Comparison of ENCODE assay signal across 9 cellular contexts in genomic region chr22:29635734-29636357, GRCh38. TPM values are rescaled to one million over a fixed set of nuclear protein-coding genes. Genes with fewer than 3 reads are reported as not detected.
DNase-seq lines count a peak whose midpoint lies in the region; ATAC-seq, FAIRE-seq and TF ChIP-seq lines count a peak whose summit lies in the region.
"Had no signal": no experiment of that assay in that cellular context is flagged by ENCODE, and none has a peak within 500 bp of the region (broad histone marks: within the 10 kb centered on the region; RNA-seq: fewer than 3 reads in every experiment).

No MANE protein-coding gene starts in this region.

- peaks cover 11% of the 10 kb centered on the region for H3K36me3 Mint-ChIP-seq in T-helper 2 cell treated with Interferon-gamma antibody and Interleukin-4, amounts not matched to agents 5 μg/mL and 100 μg/mL, for 36 hours (ENCODE audit: low read depth)

- peak; percentile 49 to 68 for TF ChIP-seq RAD21 in K562 (CRISPR knock-in tag; conservative IDR thresholded peaks at IDR 0.05 in 1 of 2, IDR thresholded peaks at IDR 0.05 in 1 of 2)

- no peaks in the 10 kb centered on the region for H3K9me3 Mint-ChIP-seq in T-helper 2 cell treated with Interferon-gamma antibody and Interleukin-4, amounts not matched to agents 5 μg/mL and 100 μg/mL, for 36 hours

- H3K4me2 ChIP-seq in K562 (ENCODE audit: insufficient read depth, low read length), result no peak overlapping the region

- H3K4me1 ChIP-seq in K562 (replicated peaks in 1 of 2; ENCODE audit: control insufficient read depth in 2 of 2, insufficient read depth in 2 of 2, low read length in 2 of 2) (peaks cover 0 to 9% of the 10 kb centered on the region in 2 experiments; a peak in 3 of 5 replicates), kidney (ENCODE audit: control insufficient read depth in 1 of 2, insufficient read depth in 1 of 2, low read depth in 1 of 2, low read length in 2 of 2) (peaks cover 4 to 9% of the 10 kb centered on the region in 2 donors)

- peaks cover 45% of the 10 kb centered on the region for H3K79me2 ChIP-seq in K562 (ENCODE audit: control insufficient read depth, insufficient read depth, low read length)

- WGBS in K562 (ENCODE audit: insufficient coverage, low coverage, missing lambda C conversion rate), result 16% methylated on average over 3 of the region's 3 CpGs

- H3K4me3 ChIP-seq in GM12875 (ENCODE audit: low read depth, low read length) (no peak overlapping the region), K562 (no peak overlapping the region), kidney (ENCODE audit: low read length in 2 of 2) (no peak overlapping the region)

- no peak overlapping the region for H3K27ac ChIP-seq in K562 (ENCODE audit: extremely low read depth, low read depth, low read length)
- no peak overlapping the region for H3K27ac ChIP-seq in kidney (ENCODE audit: low read depth in 2 of 2, low read length in 2 of 2)

- H2AFZ ChIP-seq in K562 (ENCODE audit: low read depth, low read length), result no peak overlapping the region

- in situ Hi-C loops in K562 (cut with MboI), result no loop called here

- CTCF ChIA-PET in K562 (lab: Yijun Ruan, JAX; ENCODE audit: low intra/inter-chr PET ratio), result interaction anchor here (0.6 to 2.6 kb wide), 5 partner anchors 124 to 619 kb away, joined by 3 to 16 read pairs (median 4); no protein-coding TSS in a partner anchor

- no peak overlapping the region for H3K27ac Mint-ChIP-seq in T-helper 2 cell treated with Interferon-gamma antibody and Interleukin-4, amounts not matched to agents 5 μg/mL and 100 μg/mL, for 36 hours

- intact Hi-C loops in K562 (cut with micrococcal nuclease) (loop anchor here (2.0 kb wide), 1 partner anchor 453 kb away; no protein-coding TSS in a partner anchor), kidney (cut with DNase I) (no loop called here)

- no peak for TF ChIP-seq EP300 in K562 (IDR thresholded peaks at IDR 0.05; ENCODE audit: low read length)

- POLR2A ChIA-PET in K562 (lab: Yijun Ruan, JAX), result no interaction called here

- H4K20me1 ChIP-seq in K562 (replicated peaks; ENCODE audit: control insufficient read depth, insufficient read depth, low read length), result peaks cover 15% of the 10 kb centered on the region; the same call in 1 of the 2 replicates

- TF ChIP-seq POLR2A in K562 (conservative IDR thresholded peaks at IDR 0.05), result no peak

- no peak overlapping the region for H3K4me3 Mint-ChIP-seq in T-helper 2 cell treated with Interferon-gamma antibody and Interleukin-4, amounts not matched to agents 5 μg/mL and 100 μg/mL, for 36 hours

- no peaks in the 10 kb centered on the region for H3K27me3 Mint-ChIP-seq in T-helper 2 cell treated with Interferon-gamma antibody and Interleukin-4, amounts not matched to agents 5 μg/mL and 100 μg/mL, for 36 hours (ENCODE audit: low read depth)

- no peak overlapping the region for H3K9ac ChIP-seq in K562 (ENCODE audit: insufficient read depth in 1 of 2, low read depth in 2 of 2, low read length in 2 of 2)
- H3K9ac ChIP-seq in kidney (ENCODE audit: low read length in 2 of 2), result no peak overlapping the region

- no peaks in the 10 kb centered on the region for H3K27me3 ChIP-seq in K562 (ENCODE audit: control insufficient read depth in 2 of 2, insufficient read depth in 2 of 2, low read length in 2 of 2)

- FAIRE-seq in K562 (lab: Jason Lieb, UNC) (peak; percentile 67), kidney (lab: Jason Lieb, UNC) (no peak)
- FAIRE-seq: endometrium had no signal

- ATAC-seq in K562 (peak; percentile 82), HG03457 (IDR thresholded peaks at IDR 0.05; ENCODE audit: unreplicated experiment) (no peak)

- peak; percentile 67 for TF ChIP-seq CTCF in AG09319 (IDR thresholded peaks at IDR 0.05; ENCODE audit: low read depth, low read length)
- TF ChIP-seq CTCF in GM12875 (IDR thresholded peaks at IDR 0.05; ENCODE audit: borderline replicate concordance, insufficient read depth, low read depth, low read length), result peak; percentile 60
- TF ChIP-seq CTCF in K562 (IDR thresholded peaks at IDR 0.05 in 2 of 3, conservative IDR thresholded peaks at IDR 0.05 in 1 of 3; ENCODE audit: insufficient read depth in 2 of 3, low read depth in 1 of 3, low read length in 3 of 3), result peak; percentile 58 to 69 (median 63)
- TF ChIP-seq CTCF in kidney (IDR thresholded peaks at IDR 0.05; ENCODE audit: borderline replicate concordance, extremely low read depth, insufficient read depth), result peak; percentile 64

- H3K9me1 ChIP-seq in K562 (ENCODE audit: control insufficient read depth, insufficient read depth, low read length), result no peaks in the 10 kb centered on the region

- DNase-seq in AG09319 (ENCODE audit: extremely low read depth, low read depth) (peak; percentile 35), NCI-H446 treated with DMSO at 0.1 percent for 48 hours (lab: John Stamatoyannopoulos, UW) (peak; percentile 64), K562 (ENCODE audit: extremely low read depth in 1 of 4, low spot score in 3 of 4) (peak; percentile 29 to 41 (median 36)), kidney (no peak)
- no peak for DNase-seq in activated T-cell treated with anti-CD3 and anti-CD28 coated beads, Interleukin-2, amount 50 U/mL, for 1 hour
- DNase-seq in T-helper 2 cell treated with Interferon-gamma antibody and Interleukin-4, amounts not matched to agents 5 μg/mL and 100 μg/mL, for 36 hours (ENCODE audit: low spot score), result no peak

- peaks cover 16% of the 10 kb centered on the region for H3K4me1 Mint-ChIP-seq in T-helper 2 cell treated with Interferon-gamma antibody and Interleukin-4, amounts not matched to agents 5 μg/mL and 100 μg/mL, for 36 hours (ENCODE audit: low read depth)

- H3K9me3 ChIP-seq in K562 (replicated peaks; ENCODE audit: control insufficient read depth, insufficient read depth, low read depth, low read length), result no peaks in the 10 kb centered on the region
- H3K9me3 ChIP-seq in kidney (ENCODE audit: control insufficient read depth in 1 of 2, low read length in 2 of 2), result no peaks in the 10 kb centered on the region

- no TSS peak for BruUV-seq in K562 (replicated peaks; lab: Mats Ljungman, UMichigan)

- H3K36me3 ChIP-seq in K562 (ENCODE audit: control insufficient read depth, insufficient read depth, low read length) (peaks cover 34% of the 10 kb centered on the region; the same call in 2 of the 3 replicates), kidney (ENCODE audit: control insufficient read depth in 1 of 2, insufficient read depth in 2 of 2, low read length in 2 of 2) (peaks cover 0 to 6% of the 10 kb centered on the region in 2 donors)

TF ChIP-seq in K562, 482 proteins besides CTCF, POLR2A, EP300 and RAD21 (continues in another document):
- TF ChIP-seq DEAF1 (CRISPR knock-in tag; IDR thresholded peaks at IDR 0.05) (peak; percentile 39), FOSL1 (tag; conservative IDR thresholded peaks at IDR 0.05) (no peak)

RNA-seq across cellular contexts. Expression of gene NF2, which starts 32.4 kb away (rescaled TPM):
- total RNA-seq in K562 (2011; cell fraction: chromatin; rRNA removed; ENCODE audit: low replicate concordance), result 30.7 and 40.6 TPM in 2 replicates
- 21.0 and 23.7 TPM in 2 replicates for total RNA-seq in K562 (2011; cell fraction: nucleolus; rRNA removed)
- 26.1 and 26.9 TPM in 2 replicates for total RNA-seq in K562 (2011; cell fraction: nucleoplasm; rRNA removed)
- 20.2 and 24.9 TPM in 2 replicates for total RNA-seq in K562 (2014; rRNA removed)
- total RNA-seq in K562 (2014; rRNA removed; fragmentation: Illumina TruSeq; extraction: Trizol), result 21.7 and 22.4 TPM in 2 replicates
- 19.5 and 20.0 TPM in 2 replicates for total RNA-seq in K562 (2015; rRNA removed; fragmentation: Illumina TruSeq; extraction: Trizol)
- 32.5 and 33.8 TPM in 2 replicates for total RNA-seq in K562 (2021)
- polyA plus RNA-seq in K562 (2011; rRNA removed), result 11.8 and 15.2 TPM in 2 replicates
- 9.0 and 14.5 TPM in 2 replicates for polyA plus RNA-seq in K562 (2011; cell fraction: cytosol; rRNA removed)
- polyA plus RNA-seq in K562 (2011; cell fraction: nucleus; rRNA removed), result 6.9 and 8.0 TPM in 2 replicates
- 5.3 and 7.7 TPM in 2 replicates for polyA plus RNA-seq in K562 (2012)
- 9.1 TPM in 2 replicates for polyA plus RNA-seq in K562 (2014; fragmentation: Illumina TruSeq; extraction: Trizol)
- polyA plus RNA-seq in K562 (2014; fragmentation: Nextera tagmentation; extraction: Ambion mirVana), result 1 to 10 TPM; 2.2 to 2.8 TPM
- polyA plus RNA-seq in K562 (2014; rRNA removed), result 11.5 and 14.2 TPM in 2 replicates
- 28.1 and 37.4 TPM in 2 replicates for polyA minus RNA-seq in K562 (2011; rRNA and poly(A)+ RNA removed)
- 16.1 and 17.8 TPM in 2 replicates for polyA minus RNA-seq in K562 (2011; cell fraction: cytosol; rRNA and poly(A)+ RNA removed)
- 8.5 and 14.0 TPM in 2 replicates for polyA minus RNA-seq in K562 (2011; cell fraction: nucleus; rRNA and poly(A)+ RNA removed)
- 60.6 TPM for total RNA-seq in kidney
- 15.4 TPM for polyA plus RNA-seq in kidney (ENCODE audit: insufficient read depth, low read depth, low replicate concordance)

RNA-seq across cellular contexts. Expression of gene NIPSNAP1, which starts 54.9 kb away (rescaled TPM):
- total RNA-seq in K562 (2011; cell fraction: chromatin; rRNA removed; ENCODE audit: low replicate concordance), result 25.2 and 45.8 TPM in 2 replicates
- total RNA-seq in K562 (2011; cell fraction: nucleolus; rRNA removed), result 29.2 and 30.9 TPM in 2 replicates
- total RNA-seq in K562 (2011; cell fraction: nucleoplasm; rRNA removed), result 33.9 and 44.9 TPM in 2 replicates
- 22.4 and 27.9 TPM in 2 replicates for total RNA-seq in K562 (2014; rRNA removed)
- total RNA-seq in K562 (2014; rRNA removed; fragmentation: Illumina TruSeq; extraction: Trizol), result 26.0 and 27.3 TPM in 2 replicates
- total RNA-seq in K562 (2015; rRNA removed; fragmentation: Illumina TruSeq; extraction: Trizol), result 21.0 and 21.4 TPM in 2 replicates
- total RNA-seq in K562 (2021), result 24.1 and 24.8 TPM in 2 replicates
- 55.0 and 57.1 TPM in 2 replicates for polyA plus RNA-seq in K562 (2011; rRNA removed)
- 39.0 and 41.9 TPM in 2 replicates for polyA plus RNA-seq in K562 (2011; cell fraction: cytosol; rRNA removed)
- 26.0 and 27.4 TPM in 2 replicates for polyA plus RNA-seq in K562 (2011; cell fraction: nucleus; rRNA removed)
- 27.7 and 40.8 TPM in 2 replicates for polyA plus RNA-seq in K562 (2012)
- polyA plus RNA-seq in K562 (2014; fragmentation: Illumina TruSeq; extraction: Trizol), result 31.9 and 35.0 TPM in 2 replicates
- polyA plus RNA-seq in K562 (2014; fragmentation: Nextera tagmentation; extraction: Ambion mirVana), result 10 to 100 TPM; 10.2 to 13.5 TPM
- 26.4 and 32.0 TPM in 2 replicates for polyA plus RNA-seq in K562 (2014; rRNA removed)
- polyA minus RNA-seq in K562 (2011; rRNA and poly(A)+ RNA removed), result 24.9 and 25.8 TPM in 2 replicates
- polyA minus RNA-seq in K562 (2011; cell fraction: cytosol; rRNA and poly(A)+ RNA removed), result 19.2 and 21.1 TPM in 2 replicates
- polyA minus RNA-seq in K562 (2011; cell fraction: nucleus; rRNA and poly(A)+ RNA removed), result 7.9 and 11.9 TPM in 2 replicates
- total RNA-seq in kidney, result 48.8 TPM
- polyA plus RNA-seq in kidney (ENCODE audit: insufficient read depth, low read depth, low replicate concordance), result 136 TPM

Comparison
In these comparisons a context has a peak if more than half of its experiments do, and no peak if none do; other contexts are left out.
1. DNase-seq: peak in AG09319 (single experiment), NCI-H446 treated with DMSO at 0.1 percent for 48 hours (single experiment) and K562 (4 of 4); none in kidney (single experiment), activated T-cell treated with anti-CD3 and anti-CD28 coated beads, Interleukin-2, amount 50 U/mL, for 1 hour (single experiment) and T-helper 2 cell treated with Interferon-gamma antibody and Interleukin-4, amounts not matched to agents 5 μg/mL and 100 μg/mL, for 36 hours (single experiment).
2. Peak in every context shown above with its lines, with median percentiles within 50 percentile points of each other: CTCF ChIP-seq.